In the genomic region with DNA sequence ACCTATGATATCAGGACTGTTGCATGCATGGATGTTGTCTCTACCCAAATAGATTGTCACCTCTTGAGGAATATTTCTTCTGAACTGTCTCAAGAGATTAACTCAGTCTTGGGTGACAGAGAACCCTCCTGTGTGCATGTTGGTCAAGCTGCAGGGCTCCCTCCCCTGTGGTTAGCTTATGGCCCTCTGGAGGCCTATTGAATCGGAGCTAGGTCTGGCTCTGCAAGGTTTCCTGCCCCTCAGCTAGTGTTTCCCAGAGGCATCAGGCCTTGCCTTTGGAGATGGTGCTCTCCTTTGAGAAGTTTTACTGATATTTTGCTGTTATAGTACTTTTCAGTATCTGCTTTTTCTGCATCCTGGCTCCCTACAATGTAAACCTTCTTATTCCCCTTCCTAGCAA, we compare ENCODE assay signal across 15 cellular contexts.
DNase-seq lines count a peak whose midpoint lies in the region; ATAC-seq and TF ChIP-seq lines count a peak whose summit lies in the region.
"Had no signal": no experiment of that assay in that cellular context is flagged by ENCODE, and none has a peak within 500 bp of the region (broad histone marks: within the 10 kb centered on the region; RNA-seq: fewer than 3 reads in every experiment).

No MANE protein-coding gene starts in this region.

- H3K4me1 Mint-ChIP-seq in GM23338 = peaks cover 45% of the 10 kb centered on the region
- H3K4me1 Mint-ChIP-seq in WTC11 = peaks cover 53% of the 10 kb centered on the region
- peaks cover 46% of the 10 kb centered on the region for H3K4me1 Mint-ChIP-seq in neural progenitor cell
- H3K4me1 Mint-ChIP-seq: B cell had no signal

- H2AFZ ChIP-seq in GM23338 = no peak overlapping the region
- H2AFZ ChIP-seq in neural progenitor cell (replicated peaks) = no peak overlapping the region
- H2AFZ ChIP-seq: GM23248 had no signal

- POLR2A ChIA-PET in WTC11 (lab: Charles Lee) = no interaction called here

- 0 out of 4 replicates have a peak, but pooled peaks of 1 of the 2 experiments have one; percentile 2 for TF ChIP-seq CTCF in GM23338 (conservative IDR thresholded peaks at IDR 0.05; ENCODE audit: low read depth in 2 of 2)
- no peak for TF ChIP-seq CTCF in WTC11 (IDR thresholded peaks at IDR 0.05)
- no peak for TF ChIP-seq CTCF in neural progenitor cell (IDR thresholded peaks at IDR 0.05)
- TF ChIP-seq CTCF in lower lobe of right lung (IDR thresholded peaks at IDR 0.05) = no peak

- H3K4me1 ChIP-seq in GM23338 (ENCODE audit: insufficient read depth) (peaks cover 32% of the 10 kb centered on the region), neural progenitor cell (peaks cover 47% of the 10 kb centered on the region), lower lobe of right lung (no peaks in the 10 kb centered on the region)
- H3K4me1 ChIP-seq: BLaER1 treated with 17β-estradiol and CSF1 and Interleukin-3, amounts not matched to agents 10 nM and 100 nM; HAP-1 had no signal

- H3K9me3 ChIP-seq in neural progenitor cell (ENCODE audit: low read depth) (no peaks in the 10 kb centered on the region), lower lobe of right lung (no peaks in the 10 kb centered on the region)
- H3K9me3 ChIP-seq: BLaER1 treated with 17β-estradiol and CSF1 and Interleukin-3, amounts not matched to agents 10 nM and 100 nM; HAP-1 had no signal

- intact Hi-C loops in lower lobe of right lung (cut with DNase I) = no loop called here

- H4K20me1 ChIP-seq in GM23338 (replicated peaks; ENCODE audit: insufficient read depth) (no peaks in the 10 kb centered on the region), neural progenitor cell (ENCODE audit: low read depth) (no peaks in the 10 kb centered on the region)
- H4K20me1 ChIP-seq: BLaER1 treated with 17β-estradiol and CSF1 and Interleukin-3, amounts not matched to agents 10 nM and 100 nM had no signal

- DNase-seq in GM23338 (ENCODE audit: low spot score) (no peak), WTC11 (ENCODE audit: low spot score) (peak; percentile 12), iPS-NIHi7 (ENCODE audit: extremely low spot score) (peak; percentile 22), neural progenitor cell (ENCODE audit: low spot score) (peak; percentile 13), H4 (ENCODE audit: low spot score) (no peak), AG20443 (ENCODE audit: low spot score) (no peak), lower lobe of right lung (no peak)
- DNase-seq: 8988T; CD8-positive, alpha-beta T cell; GDM1; GM23248; KG1 had no signal

- H3K4me2 ChIP-seq in GM23338 = no peak overlapping the region
- H3K4me2 ChIP-seq in neural progenitor cell = no peak overlapping the region
- H3K4me2 ChIP-seq: BLaER1 treated with 17β-estradiol and CSF1 and Interleukin-3, amounts not matched to agents 10 nM and 100 nM had no signal

- H3K27me3 ChIP-seq in GM23338 (ENCODE audit: insufficient read depth) (no peaks in the 10 kb centered on the region), neural progenitor cell (no peaks in the 10 kb centered on the region), lower lobe of right lung (ENCODE audit: low read depth) (no peaks in the 10 kb centered on the region)
- H3K27me3 ChIP-seq: BLaER1 treated with 17β-estradiol and CSF1 and Interleukin-3, amounts not matched to agents 10 nM and 100 nM had no signal

- H3F3A ChIP-seq in GM23338 (replicated peaks; ENCODE audit: low read depth) (no peaks in the 10 kb centered on the region), neural progenitor cell (ENCODE audit: low read depth) (peaks cover 36% of the 10 kb centered on the region)

- no peak overlapping the region for H3K9ac ChIP-seq in neural progenitor cell
- H3K9ac ChIP-seq: BLaER1 treated with 17β-estradiol and CSF1 and Interleukin-3, amounts not matched to agents 10 nM and 100 nM; GM23248 had no signal

- ATAC-seq in GM23338 (no peak), WTC11 (peak; percentile 14), lower lobe of right lung (no peak)
- ATAC-seq: CD8-positive, alpha-beta T cell had no signal

- H3K79me2 ChIP-seq in GM23338 (replicated peaks; ENCODE audit: insufficient read depth) (no peaks in the 10 kb centered on the region), neural progenitor cell (ENCODE audit: low read depth) (no peaks in the 10 kb centered on the region)

- H3K36me3 Mint-ChIP-seq in GM23338 (ENCODE audit: low read depth) (no peaks in the 10 kb centered on the region), WTC11 (no peaks in the 10 kb centered on the region), neural progenitor cell (no peaks in the 10 kb centered on the region)
- H3K36me3 Mint-ChIP-seq: CD8-positive, alpha-beta T cell had no signal

- H3K9me3 Mint-ChIP-seq in GM23338 (no peaks in the 10 kb centered on the region; the same call in 2 of the 3 replicates), WTC11 (no peaks in the 10 kb centered on the region), neural progenitor cell (peaks cover 2% of the 10 kb centered on the region)

- H3K36me3 ChIP-seq in GM23338 (ENCODE audit: insufficient read depth) (no peaks in the 10 kb centered on the region), neural progenitor cell (no peaks in the 10 kb centered on the region), lower lobe of right lung (no peaks in the 10 kb centered on the region)
- H3K36me3 ChIP-seq: BLaER1 treated with 17β-estradiol and CSF1 and Interleukin-3, amounts not matched to agents 10 nM and 100 nM; HAP-1 had no signal

- H3K27ac ChIP-seq in GM23338 (ENCODE audit: low read depth) (no peak overlapping the region), neural progenitor cell (no peak overlapping the region), lower lobe of right lung (no peak overlapping the region)
- H3K27ac ChIP-seq: BLaER1 treated with 17β-estradiol and CSF1 and Interleukin-3, amounts not matched to agents 10 nM and 100 nM; GM23248 had no signal

- H3K27me3 Mint-ChIP-seq in GM23338 (ENCODE audit: insufficient read depth, low read depth, poor library complexity) (no peaks in the 10 kb centered on the region), WTC11 (ENCODE audit: low read depth) (no peaks in the 10 kb centered on the region), neural progenitor cell (ENCODE audit: insufficient read depth, low read depth) (peaks cover 2% of the 10 kb centered on the region)
- H3K27me3 Mint-ChIP-seq: B cell had no signal

- no peaks in the 10 kb centered on the region for H3K9me2 ChIP-seq in GM23338 (ENCODE audit: insufficient read depth)

- H3K27ac Mint-ChIP-seq in GM23338 (peak overlapping the region; percentile 79), WTC11 (no peak overlapping the region), neural progenitor cell (no peak overlapping the region)
- H3K27ac Mint-ChIP-seq: B cell; CD8-positive, alpha-beta T cell had no signal

- H3K4me3 ChIP-seq in GM23338 (no peak overlapping the region), neural progenitor cell (no peak overlapping the region), lower lobe of right lung (no peak overlapping the region)
- H3K4me3 ChIP-seq: BLaER1 treated with 17β-estradiol and CSF1 and Interleukin-3, amounts not matched to agents 10 nM and 100 nM; GM23248; HAP-1 had no signal

- no peak overlapping the region for H3K4me3 Mint-ChIP-seq in GM23338
- H3K4me3 Mint-ChIP-seq in WTC11 = no peak overlapping the region
- no peak overlapping the region for H3K4me3 Mint-ChIP-seq in neural progenitor cell
- H3K4me3 Mint-ChIP-seq: B cell; CD8-positive, alpha-beta T cell had no signal

- CTCF ChIA-PET in WTC11 (lab: Charles Lee) = interaction anchor here (0.7 kb wide), 1 partner anchor 202 kb away, joined by 3 read pairs; no protein-coding TSS in a partner anchor

TF ChIP-seq in WTC11, 78 proteins besides CTCF, POLR2A, EP300 and RAD21:
- TF ChIP-seq TEAD4 (CRISPR knock-in tag; IDR thresholded peaks at IDR 0.05) (no peak), ZBTB21 (CRISPR knock-in tag; IDR thresholded peaks at IDR 0.05; ENCODE audit: borderline replicate concordance) (no peak)

Comparison
In these comparisons a context has a peak if more than half of its experiments do, and no peak if none do; other contexts are left out.
1. DNase-seq: peak in WTC11 (single experiment), iPS-NIHi7 (single experiment) and neural progenitor cell (single experiment); none in GM23338 (single experiment), H4 (single experiment), AG20443 (single experiment) and lower lobe of right lung (single experiment).